8 cellular contexts compared by ENCODE assay signal in genomic region chr4:74376888-74377483, GRCh38. TPM values are rescaled to one million over a fixed set of nuclear protein-coding genes. Genes with fewer than 3 reads are reported as not detected.
DNase-seq lines count a peak whose midpoint lies in the region; ATAC-seq and TF ChIP-seq lines count a peak whose summit lies in the region.

No MANE protein-coding gene starts in this region.

- DNase-seq in A172 (ENCODE audit: low spot score) (peak; percentile 21), GM12864 (ENCODE audit: low read depth) (no peak), SK-N-MC (ENCODE audit: low read depth, low spot score) (peak; percentile 26), fibroblast of pulmonary artery (ENCODE audit: low read depth) (peak; percentile 91), pons (ENCODE audit: low spot score) (peak; percentile 47)

- H3K27ac ChIP-seq in SK-N-MC, result no peak overlapping the region

- TF ChIP-seq CTCF in GM12864 (IDR thresholded peaks at IDR 0.05; ENCODE audit: low read depth, low read length, missing control alignments) (peak; percentile 31), fibroblast of pulmonary artery (IDR thresholded peaks at IDR 0.05; ENCODE audit: low read length, missing control alignments) (peak; percentile 64)

- ATAC-seq in HG03565 (IDR thresholded peaks at IDR 0.05; ENCODE audit: unreplicated experiment) (peak; percentile 68), GM19023 (IDR thresholded peaks at IDR 0.05; ENCODE audit: unreplicated experiment) (no peak), HG02973 (IDR thresholded peaks at IDR 0.05; ENCODE audit: unreplicated experiment) (no peak)

- H3K36me3 ChIP-seq in SK-N-MC (ENCODE audit: insufficient read depth, low read length), result no peaks in the 10 kb centered on the region

- H3K4me3 ChIP-seq in GM12864 (ENCODE audit: low read depth, low read length) (no peak overlapping the region), SK-N-MC (no peak overlapping the region), fibroblast of pulmonary artery (replicated peaks; ENCODE audit: low read depth, low read length) (no peak overlapping the region)

- H3K9ac ChIP-seq in SK-N-MC (ENCODE audit: insufficient read length), result no peak overlapping the region

- no peaks in the 10 kb centered on the region for H3K9me3 ChIP-seq in SK-N-MC (ENCODE audit: low read depth, low read length)

RNA-seq across cellular contexts. Expression of gene EREG, which starts 12.0 kb away (rescaled TPM):
- 0.02 TPM in 1 of 2 replicates, not detected in the other for total RNA-seq in A172 (2014; rRNA removed; shearing (Covaris generic))
